In the genomic region with DNA sequence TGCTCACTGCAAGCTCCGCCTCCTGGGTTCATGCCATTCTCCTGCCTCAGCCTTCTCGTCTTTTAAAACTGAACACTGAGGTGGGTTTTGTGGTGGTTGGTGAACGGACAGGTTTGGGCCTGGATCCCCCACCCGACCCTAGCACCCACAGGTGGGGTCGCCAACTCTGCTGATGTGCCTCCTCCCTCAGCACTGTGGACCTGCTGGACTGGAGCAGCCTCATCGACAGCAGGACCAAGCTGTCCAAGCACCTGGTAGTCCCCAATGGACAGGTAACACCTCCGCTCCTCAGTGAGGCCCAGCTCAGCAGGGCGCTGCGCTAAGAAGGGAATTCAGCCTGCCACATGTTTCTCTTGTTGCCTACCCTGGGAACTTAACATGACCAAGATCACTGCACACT, we compare ENCODE assay signal across 26 cellular contexts.
"Had no signal": no experiment of that assay in that cellular context is flagged by ENCODE, and none has a peak within 500 bp of the region (broad histone marks: within the 10 kb centered on the region; RNA-seq: fewer than 3 reads in every experiment).

No MANE protein-coding gene starts in this region.

- H3K9me3 ChIP-seq: ovary, right atrium auricular region, sigmoid colon, spleen, suprapubic skin, thoracic aorta, tibial artery, vagina had no signal

- H3K36me3 ChIP-seq: neural progenitor cell, ovary, right atrium auricular region, sigmoid colon, spleen, suprapubic skin, thoracic aorta, tibial artery, vagina had no signal

- H3K9me3 Mint-ChIP-seq: immature natural killer cell; mesothelial cell of epicardium; naive B cell; natural killer cell; nephron progenitor cell; neural progenitor cell; stimulated activated effector memory CD8-positive, alpha-beta T cell treated with anti-CD3 and anti-CD28 coated beads, Interleukin-12 subunit alpha, Interleukin-12 subunit beta, amount 100 ng/mL, for 72 hours; stimulated activated naive CD8-positive, alpha-beta T cell treated with anti-CD3 and anti-CD28 coated beads, Interleukin-15, Interleukin-2, amounts not matched to agents 100 ng/mL and 50 ng/mL, for 24 hours; type B pancreatic cell had no signal

- DNase-seq: hypothalamus; immature natural killer cell; mesendoderm; naive B cell; natural killer cell; nephron progenitor cell; ovary; sigmoid colon; small intestine; stimulated activated CD4-positive, alpha-beta T cell treated with anti-CD3 and anti-CD28 coated beads, Interleukin-4, amount 100 ng/mL, for 24 hours; stimulated activated naive CD4-positive, alpha-beta T cell; tibial artery had no signal

- ATAC-seq: left lobe of liver; natural killer cell; stimulated activated effector memory CD8-positive, alpha-beta T cell treated with anti-CD3 and anti-CD28 coated beads, Interleukin-12 subunit alpha, Interleukin-12 subunit beta, amount 100 ng/mL, for 72 hours had no signal

- FAIRE-seq: islet of Langerhans, small intestine had no signal

- H2AFZ ChIP-seq: neural progenitor cell had no signal

- H3K4me3 Mint-ChIP-seq: immature natural killer cell; mesothelial cell of epicardium; naive B cell; natural killer cell; nephron progenitor cell; neural progenitor cell; stimulated activated effector memory CD8-positive, alpha-beta T cell treated with anti-CD3 and anti-CD28 coated beads, Interleukin-12 subunit alpha, Interleukin-12 subunit beta, amount 100 ng/mL, for 72 hours; stimulated activated naive CD8-positive, alpha-beta T cell treated with anti-CD3 and anti-CD28 coated beads, Interleukin-15, Interleukin-2, amounts not matched to agents 100 ng/mL and 50 ng/mL, for 24 hours; type B pancreatic cell had no signal

- H3K27ac Mint-ChIP-seq: immature natural killer cell; mesothelial cell of epicardium; naive B cell; natural killer cell; nephron progenitor cell; neural progenitor cell; progenitor cell of endocrine pancreas; stimulated activated effector memory CD8-positive, alpha-beta T cell treated with anti-CD3 and anti-CD28 coated beads, Interleukin-12 subunit alpha, Interleukin-12 subunit beta, amount 100 ng/mL, for 72 hours; stimulated activated naive CD8-positive, alpha-beta T cell treated with anti-CD3 and anti-CD28 coated beads, Interleukin-15, Interleukin-2, amounts not matched to agents 100 ng/mL and 50 ng/mL, for 24 hours; type B pancreatic cell had no signal

- H3K9ac ChIP-seq: neural progenitor cell had no signal

- H3K4me3 ChIP-seq: lung, neural progenitor cell, ovary, right atrium auricular region, sigmoid colon, spleen, suprapubic skin, thoracic aorta, tibial artery, vagina had no signal

- H3K27me3 ChIP-seq: ovary, right atrium auricular region, vagina had no signal

- H3K4me1 Mint-ChIP-seq: natural killer cell had no signal

- H3K4me2 ChIP-seq: neural progenitor cell had no signal

- H3K36me3 Mint-ChIP-seq: immature natural killer cell, mesothelial cell of epicardium, naive B cell, natural killer cell, neural progenitor cell, type B pancreatic cell had no signal

- H3K27ac ChIP-seq: neural progenitor cell, ovary, right atrium auricular region, sigmoid colon, spleen, suprapubic skin, thoracic aorta, tibial artery, vagina had no signal

- H3K4me1 ChIP-seq: neural progenitor cell had no signal
